In the genomic region with DNA sequence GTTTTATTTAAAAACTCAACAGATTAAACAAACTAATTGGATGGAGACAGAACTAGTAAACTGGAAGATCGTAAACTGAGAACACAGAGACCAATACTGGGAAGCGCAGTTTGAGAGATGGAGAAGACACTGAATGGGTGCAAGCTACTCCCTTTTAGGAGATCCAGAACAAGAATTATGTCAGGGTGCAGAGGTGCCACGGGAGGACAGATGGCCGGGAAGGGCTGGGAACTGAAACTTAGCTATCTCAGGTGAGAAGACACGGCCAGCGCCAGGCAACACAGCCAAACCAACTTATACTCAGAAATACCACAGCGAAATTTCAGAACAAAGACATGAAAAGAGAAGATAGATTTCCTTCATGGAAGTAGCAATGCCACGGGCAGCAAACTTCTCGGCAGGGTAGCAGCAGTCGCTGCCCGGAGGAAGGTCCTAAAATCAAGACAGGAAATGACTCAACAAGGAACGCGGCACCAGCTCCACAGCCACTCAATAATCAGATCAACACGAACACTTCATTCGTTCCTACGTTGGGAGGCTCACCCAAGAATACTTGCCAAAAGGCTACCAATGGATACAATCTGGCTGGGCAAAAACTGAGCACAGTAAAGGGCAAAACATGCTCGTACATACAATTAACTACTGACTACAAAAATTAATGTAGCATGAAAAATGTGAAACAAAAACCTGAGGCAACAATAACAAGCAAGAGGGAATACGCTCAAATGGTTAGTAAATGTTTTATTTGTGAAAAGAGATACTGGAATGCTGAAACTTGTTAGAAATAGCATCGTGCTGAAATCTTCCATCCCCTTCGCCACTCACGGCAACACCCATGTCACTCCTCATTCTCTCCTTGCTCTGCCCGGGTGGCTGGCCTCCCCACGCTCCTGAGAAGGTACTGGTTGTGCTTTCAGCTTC, we compare ENCODE assay signal across 8 cellular contexts. TPM values are rescaled to one million over a fixed set of nuclear protein-coding genes. Genes with fewer than 3 reads are reported as not detected.
DNase-seq lines count a peak whose midpoint lies in the region; ATAC-seq, FAIRE-seq and TF ChIP-seq lines count a peak whose summit lies in the region.

No MANE protein-coding gene starts in this region.

- DNase-seq in G401 (ENCODE audit: low spot score) (peak; percentile 42), LoVo (ENCODE audit: low spot score) (peak; percentile 36), keratinocyte (ENCODE audit: low read depth, low spot score) (no peak), HuH-7.5 (ENCODE audit: low spot score) (no peak)
- DNase-seq in activated T-helper 2 cell treated with anti-CD3 and anti-CD28 coated beads, Interferon-gamma antibody, Interleukin-2, Interleukin-4, amounts not matched to agents 10 μg/mL and 5 μg/mL and 100 μg/mL, durations not matched to agents 14 hours and 24 hours and 36 hours (ENCODE audit: low spot score), result no peak
- DNase-seq in stimulated activated naive CD8-positive, alpha-beta T cell treated with anti-CD3 and anti-CD28 coated beads, Interleukin-15, amount 100 ng/mL, for 72 hours, result peak in 1 of 2 donors; percentile 44
- DNase-seq in NK-92 treated with Interleukin-12 subunit alpha and Interleukin-12 subunit beta, amount 100 ng/mL, for 24 hours (lab: John Stamatoyannopoulos, UW), result no peak

- dilution Hi-C loops in keratinocyte (cut with MboI; ENCODE audit: extremely low pct_ligation_motif_present, low sequenced_read_pairs), result no loop called here

- peaks cover 51% of the 10 kb centered on the region for H3K4me1 Mint-ChIP-seq in activated T-helper 2 cell treated with anti-CD3 and anti-CD28 coated beads, Interferon-gamma antibody, Interleukin-2, Interleukin-4, amounts not matched to agents 10 μg/mL and 5 μg/mL and 100 μg/mL, durations not matched to agents 14 hours and 24 hours and 36 hours (ENCODE audit: low read depth)
- H3K4me1 Mint-ChIP-seq in stimulated activated naive CD8-positive, alpha-beta T cell treated with anti-CD3 and anti-CD28 coated beads, Interleukin-15, amount 100 ng/mL, for 72 hours, result peaks cover 78% of the 10 kb centered on the region

- peak overlapping the region; percentile 83 for H3K4me3 Mint-ChIP-seq in activated T-helper 2 cell treated with anti-CD3 and anti-CD28 coated beads, Interferon-gamma antibody, Interleukin-2, Interleukin-4, amounts not matched to agents 10 μg/mL and 5 μg/mL and 100 μg/mL, durations not matched to agents 14 hours and 24 hours and 36 hours (ENCODE audit: low read depth)
- peak overlapping the region; percentile 93 to 96 for H3K4me3 Mint-ChIP-seq in stimulated activated naive CD8-positive, alpha-beta T cell treated with anti-CD3 and anti-CD28 coated beads, Interleukin-15, amount 100 ng/mL, for 72 hours

- no peaks in the 10 kb centered on the region for H3K9me1 ChIP-seq in keratinocyte (ENCODE audit: control insufficient read depth, extremely low read depth, insufficient read depth, low read length)

- H3K9me3 ChIP-seq in keratinocyte (ENCODE audit: control insufficient read depth, low read depth, low read length), result no peaks in the 10 kb centered on the region

- H3K9ac ChIP-seq in keratinocyte (ENCODE audit: control insufficient read depth, extremely low read depth, insufficient read depth, low read length), result no peak overlapping the region

- intact Hi-C loops in activated T-helper 2 cell treated with anti-CD3 and anti-CD28 coated beads, Interferon-gamma antibody, Interleukin-2, Interleukin-4, amounts not matched to agents 10 μg/mL and 5 μg/mL and 100 μg/mL, durations not matched to agents 14 hours and 24 hours and 36 hours (cut with micrococcal nuclease), result loop anchor here (5.0 to 10.0 kb wide), 2 partner anchors 205 to 428 kb away; a partner anchor contains a TSS

- in situ Hi-C loops in G401 (cut with HindIII; ENCODE audit: low sequenced_read_pairs), result no loop called here

- H2AFZ ChIP-seq in keratinocyte (ENCODE audit: control insufficient read depth, low read length), result no peak overlapping the region

- peak overlapping the region; percentile 21 to 65 (median 57) for H3K4me3 ChIP-seq in keratinocyte (ENCODE audit: control insufficient read depth in 2 of 3, extremely low read depth in 1 of 3, insufficient read depth in 2 of 3, low read depth in 1 of 3, low read length in 3 of 3)

- H3K4me2 ChIP-seq in keratinocyte (ENCODE audit: control insufficient read depth, extremely low read depth, insufficient read depth, low read depth, low read length), result peak overlapping the region; percentile 29

- H3K27ac Mint-ChIP-seq in activated T-helper 2 cell treated with anti-CD3 and anti-CD28 coated beads, Interferon-gamma antibody, Interleukin-2, Interleukin-4, amounts not matched to agents 10 μg/mL and 5 μg/mL and 100 μg/mL, durations not matched to agents 14 hours and 24 hours and 36 hours, result peak overlapping the region; percentile 74
- H3K27ac Mint-ChIP-seq in stimulated activated naive CD8-positive, alpha-beta T cell treated with anti-CD3 and anti-CD28 coated beads, Interleukin-15, amount 100 ng/mL, for 72 hours, result peak overlapping the region; percentile 77 to 87

- H3K27me3 Mint-ChIP-seq in activated T-helper 2 cell treated with anti-CD3 and anti-CD28 coated beads, Interferon-gamma antibody, Interleukin-2, Interleukin-4, amounts not matched to agents 10 μg/mL and 5 μg/mL and 100 μg/mL, durations not matched to agents 14 hours and 24 hours and 36 hours (ENCODE audit: low read depth), result no peaks in the 10 kb centered on the region
- H3K27me3 Mint-ChIP-seq in stimulated activated naive CD8-positive, alpha-beta T cell treated with anti-CD3 and anti-CD28 coated beads, Interleukin-15, amount 100 ng/mL, for 72 hours, result no peaks in the 10 kb centered on the region

- peaks cover 35% of the 10 kb centered on the region for H3K79me2 ChIP-seq in keratinocyte (ENCODE audit: control insufficient read depth, insufficient read depth, low read length)

- H3K27me3 ChIP-seq in keratinocyte (ENCODE audit: control insufficient read depth, extremely low read depth, insufficient read depth, low read length), result no peaks in the 10 kb centered on the region

- H3K36me3 Mint-ChIP-seq in activated T-helper 2 cell treated with anti-CD3 and anti-CD28 coated beads, Interferon-gamma antibody, Interleukin-2, Interleukin-4, amounts not matched to agents 10 μg/mL and 5 μg/mL and 100 μg/mL, durations not matched to agents 14 hours and 24 hours and 36 hours (ENCODE audit: low read depth), result peaks cover 61% of the 10 kb centered on the region

- no peak for TF ChIP-seq CTCF in keratinocyte (optimal IDR thresholded peaks at IDR 0.05 in 1 of 3, IDR thresholded peaks at IDR 0.05 in 1 of 3, conservative IDR thresholded peaks at IDR 0.05 in 1 of 3; ENCODE audit: extremely low read depth in 1 of 3, insufficient read depth in 2 of 3, low read length in 3 of 3)

- no peaks in the 10 kb centered on the region for H4K20me1 ChIP-seq in keratinocyte (ENCODE audit: control insufficient read depth, extremely low read depth, insufficient read depth, low read length)

- no peak for ATAC-seq in stimulated activated naive CD8-positive, alpha-beta T cell treated with anti-CD3 and anti-CD28 coated beads, Interleukin-15, amount 100 ng/mL, for 72 hours
- ATAC-seq in HG02870 (IDR thresholded peaks at IDR 0.05; ENCODE audit: unreplicated experiment), result no peak

- peaks cover 4% of the 10 kb centered on the region for H3K9me3 Mint-ChIP-seq in activated T-helper 2 cell treated with anti-CD3 and anti-CD28 coated beads, Interferon-gamma antibody, Interleukin-2, Interleukin-4, amounts not matched to agents 10 μg/mL and 5 μg/mL and 100 μg/mL, durations not matched to agents 14 hours and 24 hours and 36 hours
- no peaks in the 10 kb centered on the region for H3K9me3 Mint-ChIP-seq in stimulated activated naive CD8-positive, alpha-beta T cell treated with anti-CD3 and anti-CD28 coated beads, Interleukin-15, amount 100 ng/mL, for 72 hours

- peaks cover 14% of the 10 kb centered on the region for H3K4me1 ChIP-seq in keratinocyte (ENCODE audit: control insufficient read depth, extremely low read depth, insufficient read depth, low read length)

- FAIRE-seq in keratinocyte (lab: Jason Lieb, UNC), result no peak

- peaks cover 0 to 1% of the 10 kb centered on the region in 2 experiments for H3K36me3 ChIP-seq in keratinocyte (ENCODE audit: control insufficient read depth in 2 of 2, extremely low read depth in 1 of 2, insufficient read depth in 2 of 2, low read length in 2 of 2)

- no peak overlapping the region for H3K27ac ChIP-seq in keratinocyte (ENCODE audit: control insufficient read depth, insufficient read depth, low read length)

RNA-seq across cellular contexts. Expression of a gene that starts 2.2 kb away (rescaled TPM):
- total RNA-seq in G401 (2014; rRNA removed; shearing (Covaris generic)), result 3.7 and 11.0 TPM in 2 replicates
- total RNA-seq in activated T-helper 2 cell treated with anti-CD3 and anti-CD28 coated beads, Interferon-gamma antibody, Interleukin-2, Interleukin-4, amounts not matched to agents 10 μg/mL and 5 μg/mL and 100 μg/mL, durations not matched to agents 14 hours and 24 hours and 36 hours, result 2.8 and 3.5 TPM in 2 replicates
- polyA plus RNA-seq in keratinocyte, result 3.0 to 3.5 TPM (median 3.1 TPM) in 3 replicates
- polyA plus RNA-seq in keratinocyte (2011; ENCODE audit: low read depth), result 8.3 TPM
- 1.8 and 2.9 TPM in 2 replicates for polyA plus RNA-seq in keratinocyte (2011; cell fraction: cytosol; rRNA removed)
- polyA plus RNA-seq in keratinocyte (2011; cell fraction: nucleus; rRNA removed), result 9.2 and 15.3 TPM in 2 replicates
- polyA plus RNA-seq in keratinocyte (2012; ENCODE audit: low replicate concordance), result 2.6 and 3.9 TPM in 2 replicates
- polyA minus RNA-seq in keratinocyte, result 1.7 to 4.3 TPM (median 2.1 TPM) in 3 replicates
- 1.3 TPM for polyA minus RNA-seq in keratinocyte (2011; cell fraction: cytosol; rRNA and poly(A)+ RNA removed)
- polyA minus RNA-seq in keratinocyte (2011; cell fraction: nucleus; rRNA and poly(A)+ RNA removed), result 2.7 and 4.6 TPM in 2 replicates

RNA-seq across cellular contexts. Expression of a gene that starts 22.1 kb away (rescaled TPM):
- total RNA-seq in G401 (2014; rRNA removed; shearing (Covaris generic)), result 27.8 and 28.3 TPM in 2 replicates
- total RNA-seq in activated T-helper 2 cell treated with anti-CD3 and anti-CD28 coated beads, Interferon-gamma antibody, Interleukin-2, Interleukin-4, amounts not matched to agents 10 μg/mL and 5 μg/mL and 100 μg/mL, durations not matched to agents 14 hours and 24 hours and 36 hours, result 17.3 and 18.8 TPM in 2 replicates
- 4.0 to 4.7 TPM (median 4.1 TPM) in 3 replicates for polyA plus RNA-seq in keratinocyte
- 2.9 TPM for polyA plus RNA-seq in keratinocyte (2011; ENCODE audit: low read depth)
- 3.3 and 6.0 TPM in 2 replicates for polyA plus RNA-seq in keratinocyte (2011; cell fraction: cytosol; rRNA removed)
- 4.2 and 5.4 TPM in 2 replicates for polyA plus RNA-seq in keratinocyte (2011; cell fraction: nucleus; rRNA removed)
- polyA plus RNA-seq in keratinocyte (2012; ENCODE audit: low replicate concordance), result 5.6 and 6.0 TPM in 2 replicates
- 2.2 to 5.1 TPM (median 3.3 TPM) in 3 replicates for polyA minus RNA-seq in keratinocyte
- 5.2 TPM for polyA minus RNA-seq in keratinocyte (2011; cell fraction: cytosol; rRNA and poly(A)+ RNA removed)
- polyA minus RNA-seq in keratinocyte (2011; cell fraction: nucleus; rRNA and poly(A)+ RNA removed), result 1.9 and 3.2 TPM in 2 replicates

Comparison
In these comparisons a context has a peak if more than half of its experiments do, and no peak if none do; other contexts are left out.
1. DNase-seq: peak in G401 (single experiment) and LoVo (single experiment); none in activated T-helper 2 cell treated with anti-CD3 and anti-CD28 coated beads, Interferon-gamma antibody, Interleukin-2, Interleukin-4, amounts not matched to agents 10 μg/mL and 5 μg/mL and 100 μg/mL, durations not matched to agents 14 hours and 24 hours and 36 hours (single experiment), keratinocyte (single experiment), NK-92 treated with Interleukin-12 subunit alpha and Interleukin-12 subunit beta, amount 100 ng/mL, for 24 hours (single experiment) and HuH-7.5 (single experiment).